Comparison of ENCODE assay signal across 15 cellular contexts in genomic region chr3:18679226-18679625, GRCh38.
DNase-seq lines count a peak whose midpoint lies in the region; ATAC-seq lines count a peak whose summit lies in the region.
"Had no signal": no experiment of that assay in that cellular context is flagged by ENCODE, and none has a peak within 500 bp of the region (broad histone marks: within the 10 kb centered on the region; RNA-seq: fewer than 3 reads in every experiment).

No MANE protein-coding gene starts in this region.

- H3K4me1 Mint-ChIP-seq in T-cell: peaks cover 61 to 73% (median 71%) of the 10 kb centered on the region in 3 donors
- peaks cover 79% of the 10 kb centered on the region for H3K4me1 Mint-ChIP-seq in activated naive CD4-positive, alpha-beta T cell treated with anti-CD3 and anti-CD28 coated beads, Interleukin-2, amount 10 ng/mL, durations not matched to agents 7 days and 5 days
- H3K4me1 Mint-ChIP-seq: activated B cell treated with CpG ODN at 0.5 μM for 24 hours had no signal

- peak in 31 of 34 experiments; percentile 2 to 62 (median 34) for DNase-seq in T-cell
- peak; percentile 60 for DNase-seq in activated naive CD4-positive, alpha-beta T cell treated with anti-CD3 and anti-CD28 coated beads, Interleukin-2, amount 10 ng/mL, durations not matched to agents 7 days and 5 days
- DNase-seq in stimulated activated CD4-positive, alpha-beta T cell treated with anti-CD3 and anti-CD28 coated beads, Interleukin-1b, Interleukin-23, amount 100 ng/mL, for 48 hours: peak; percentile 66
- no peak for DNase-seq in hepatic stellate cell (ENCODE audit: low spot score)
- DNase-seq in cerebellar cortex (ENCODE audit: low spot score): no peak
- DNase-seq: activated B cell treated with CpG ODN at 0.5 μM for 24 hours; DMS53; effector CD8-positive, alpha-beta T cell; NCI-H1417 treated with DMSO at 0.1 percent for 48 hours; NCI-H2227 treated with DMSO at 0.1 percent for 48 hours; retina; tibial artery had no signal

- peak overlapping the region; percentile 19 to 60 (median 44) for H3K4me3 Mint-ChIP-seq in T-cell
- peak overlapping the region; percentile 34 for H3K4me3 Mint-ChIP-seq in activated naive CD4-positive, alpha-beta T cell treated with anti-CD3 and anti-CD28 coated beads, Interleukin-2, amount 10 ng/mL, durations not matched to agents 7 days and 5 days
- H3K4me3 Mint-ChIP-seq: activated B cell treated with CpG ODN at 0.5 μM for 24 hours had no signal

- CTCF ChIA-PET in T-cell (lab: Charles Lee): interaction anchor here (0.6 to 1.0 kb wide), 7 partner anchors 24 to 120 kb away, joined by 3 to 4 read pairs (median 3); no protein-coding TSS in a partner anchor
- CTCF ChIA-PET in activated naive CD4-positive, alpha-beta T cell treated with anti-CD3 and anti-CD28 coated beads, Interleukin-2, amount 10 ng/mL, durations not matched to agents 7 days and 5 days (lab: Charles Lee): interaction anchor here (1.0 to 1.4 kb wide), 5 partner anchors 10 to 120 kb away, joined by 3 to 6 read pairs (median 5); no protein-coding TSS in a partner anchor

- H3K27me3 Mint-ChIP-seq in T-cell: no peaks in the 10 kb centered on the region
- no peaks in the 10 kb centered on the region for H3K27me3 Mint-ChIP-seq in activated naive CD4-positive, alpha-beta T cell treated with anti-CD3 and anti-CD28 coated beads, Interleukin-2, amount 10 ng/mL, durations not matched to agents 7 days and 5 days
- H3K27me3 Mint-ChIP-seq: activated B cell treated with CpG ODN at 0.5 μM for 24 hours had no signal

- peak overlapping the region; percentile 86 to 88 for H3K27ac Mint-ChIP-seq in T-cell
- peak overlapping the region; percentile 89 for H3K27ac Mint-ChIP-seq in activated naive CD4-positive, alpha-beta T cell treated with anti-CD3 and anti-CD28 coated beads, Interleukin-2, amount 10 ng/mL, durations not matched to agents 7 days and 5 days
- H3K27ac Mint-ChIP-seq: activated B cell treated with CpG ODN at 0.5 μM for 24 hours had no signal

- peaks cover 5% of the 10 kb centered on the region for H3K36me3 Mint-ChIP-seq in T-cell
- peaks cover 29% of the 10 kb centered on the region for H3K36me3 Mint-ChIP-seq in activated naive CD4-positive, alpha-beta T cell treated with anti-CD3 and anti-CD28 coated beads, Interleukin-2, amount 10 ng/mL, durations not matched to agents 7 days and 5 days

- POLR2A ChIA-PET in T-cell (lab: Charles Lee): interaction anchor here in 1 of 2 donors (0.5 to 0.7 kb wide), 2 partner anchors 9 to 911 kb away, joined by 3 read pairs; no protein-coding TSS in a partner anchor

- H3K9me3 Mint-ChIP-seq in T-cell: peaks cover 0 to 10% (median under 1%) of the 10 kb centered on the region in 3 donors
- peaks cover 20% of the 10 kb centered on the region for H3K9me3 Mint-ChIP-seq in activated naive CD4-positive, alpha-beta T cell treated with anti-CD3 and anti-CD28 coated beads, Interleukin-2, amount 10 ng/mL, durations not matched to agents 7 days and 5 days

- peak; percentile 48 for ATAC-seq in GM21390 (IDR thresholded peaks at IDR 0.05; ENCODE audit: unreplicated experiment)
- ATAC-seq in T-cell (replicated peaks in 1 of 4): peak; percentile 50 to 92 (median 82)
- no peak for ATAC-seq in HG02973 (IDR thresholded peaks at IDR 0.05; ENCODE audit: unreplicated experiment)
- ATAC-seq: HCT116 had no signal

Comparison
In these comparisons a context has a peak if more than half of its experiments do, and no peak if none do; other contexts are left out.
1. DNase-seq: peak in T-cell (31 of 34), activated naive CD4-positive, alpha-beta T cell treated with anti-CD3 and anti-CD28 coated beads, Interleukin-2, amount 10 ng/mL, durations not matched to agents 7 days and 5 days (single experiment) and stimulated activated CD4-positive, alpha-beta T cell treated with anti-CD3 and anti-CD28 coated beads, Interleukin-1b, Interleukin-23, amount 100 ng/mL, for 48 hours (single experiment); none in hepatic stellate cell (single experiment) and cerebellar cortex (single experiment).